ENCODE assay signal across 8 cellular contexts in the genomic region with DNA sequence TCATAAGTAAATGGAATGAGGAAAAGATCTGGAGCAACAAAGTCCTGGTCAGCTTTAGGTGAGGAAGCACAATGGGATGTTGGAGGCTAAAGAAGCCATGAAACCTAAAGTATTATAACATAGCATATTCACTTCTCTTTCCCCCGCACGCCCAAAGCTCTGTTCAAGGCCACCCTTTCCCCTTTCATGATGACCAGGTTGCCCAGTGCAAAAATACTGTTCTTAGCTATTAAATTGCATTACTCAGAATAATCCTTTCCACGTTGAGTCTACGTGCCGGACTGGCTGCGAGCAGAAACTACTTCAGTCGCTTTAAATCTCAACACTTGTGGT. TPM values are rescaled to one million over a fixed set of nuclear protein-coding genes. Genes with fewer than 3 reads are reported as not detected.
DNase-seq lines count a peak whose midpoint lies in the region; ATAC-seq and TF ChIP-seq lines count a peak whose summit lies in the region.

No MANE protein-coding gene starts in this region.

- 16% methylated on average over 7 of the region's 7 CpGs for WGBS in ectodermal cell, 2 experiments

- no peaks in the 10 kb centered on the region for H3K9me2 ChIP-seq in Karpas-422 (replicated peaks; ENCODE audit: insufficient read depth, low read length)
- H3K9me2 ChIP-seq in neural cell (ENCODE audit: insufficient read depth, low read length), result no peaks in the 10 kb centered on the region

- H3K27me3 ChIP-seq in CD4-positive, alpha-beta T cell (ENCODE audit: control insufficient read depth, insufficient read depth, low read length), result no peaks in the 10 kb centered on the region
- no peaks in the 10 kb centered on the region for H3K27me3 ChIP-seq in Karpas-422 (ENCODE audit: low read length)
- H3K27me3 ChIP-seq in ectodermal cell (ENCODE audit: control insufficient read depth, insufficient read depth, low read length, poor library complexity, severe bottlenecking), result no peaks in the 10 kb centered on the region
- no peaks in the 10 kb centered on the region for H3K27me3 ChIP-seq in neural cell (ENCODE audit: insufficient read depth, low read depth, low read length)

- no peak for TF ChIP-seq CTCF in CD4-positive, alpha-beta T cell (IDR thresholded peaks at IDR 0.05)
- no peak for TF ChIP-seq CTCF in neural cell (IDR thresholded peaks at IDR 0.05; ENCODE audit: poor library complexity, severe bottlenecking)

- peaks cover 60% of the 10 kb centered on the region for H3K4me1 Mint-ChIP-seq in CD4-positive, alpha-beta T cell (ENCODE audit: low read depth)

- CTCF ChIA-PET in CD4-positive, alpha-beta T cell (lab: Charles Lee), result interaction anchor here (0.8 to 5.8 kb wide), 18 partner anchors 9 to 308 kb away, joined by 3 to 91 read pairs (median 6); a partner anchor contains a TSS

- H3K9ac ChIP-seq in Karpas-422 (ENCODE audit: low read length) (peak overlapping the region; percentile 90), neural cell (ENCODE audit: low read length) (peak overlapping the region; percentile 86)

- H3K4me2 ChIP-seq in Karpas-422 (ENCODE audit: low read depth, low read length, poor library complexity, severe bottlenecking), result peak overlapping the region; percentile 96
- H3K4me2 ChIP-seq in neural cell (ENCODE audit: low read length), result peak overlapping the region; percentile 86

- peak overlapping the region; percentile 96 for H3K4me3 Mint-ChIP-seq in CD4-positive, alpha-beta T cell

- peak overlapping the region; percentile 57 for H3K27ac ChIP-seq in CD4-positive, alpha-beta T cell (ENCODE audit: low read depth, low read length)
- H3K27ac ChIP-seq in Karpas-422 (ENCODE audit: low read length) (peak overlapping the region; percentile 88), ectodermal cell (ENCODE audit: insufficient read depth, low read depth, low read length, poor library complexity, severe bottlenecking) (peak overlapping the region; percentile 89), neural cell (ENCODE audit: low read length) (peak overlapping the region; percentile 83)

- H2AFZ ChIP-seq in Karpas-422 (ENCODE audit: low read length) (no peak overlapping the region), neural cell (ENCODE audit: low read depth, low read length) (peak overlapping the region; percentile 18)

- no peaks in the 10 kb centered on the region for H4K20me1 ChIP-seq in Karpas-422 (ENCODE audit: insufficient read depth, low read depth, low read length)
- H4K20me1 ChIP-seq in neural cell (ENCODE audit: insufficient read depth), result no peaks in the 10 kb centered on the region

- H3K9me3 Mint-ChIP-seq in CD4-positive, alpha-beta T cell, result no peaks in the 10 kb centered on the region

- TF ChIP-seq EP300 in neural cell (conservative IDR thresholded peaks at IDR 0.05; ENCODE audit: poor library complexity, severe bottlenecking), result no peak

- POLR2A ChIA-PET in CD4-positive, alpha-beta T cell (lab: Charles Lee), result interaction anchor here (0.6 to 3.8 kb wide), 21 partner anchors 9 to 721 kb away, joined by 3 to 39 read pairs (median 4); a partner anchor contains a TSS

- intact Hi-C loops in CD4-positive, alpha-beta T cell (cut with DNase I, micrococcal nuclease), result loop anchor here (1.0 to 5.0 kb wide), 10 partner anchors 53 to 285 kb away; a partner anchor contains a TSS

- H3K9me3 ChIP-seq in CD4-positive, alpha-beta T cell (ENCODE audit: control insufficient read depth, low read length), result no peaks in the 10 kb centered on the region
- H3K9me3 ChIP-seq in Karpas-422 (ENCODE audit: low read length) (no peaks in the 10 kb centered on the region), ectodermal cell (ENCODE audit: control insufficient read depth, low read length) (no peaks in the 10 kb centered on the region), neural cell (ENCODE audit: low read length) (no peaks in the 10 kb centered on the region)

- no peak for ATAC-seq in CD4-positive, alpha-beta T cell (ENCODE audit: poor library complexity)
- ATAC-seq in GM18907 (IDR thresholded peaks at IDR 0.05; ENCODE audit: unreplicated experiment), result no peak

- no peak for DNase-seq in CD4-positive, alpha-beta T cell
- DNase-seq in Karpas-422 (no peak), UCSD-AML1 (lab: John Stamatoyannopoulos, UW; ENCODE audit: unreplicated experiment) (no peak), NCI-H2029 (lab: John Stamatoyannopoulos, UW) (no peak)
- no peak for DNase-seq in activated CD4-positive, alpha-beta T cell treated with anti-CD3 and anti-CD28 coated beads, Interleukin-2, amount 50 U/mL, for 1 hour

- peaks cover 43% of the 10 kb centered on the region for H3K79me2 ChIP-seq in Karpas-422 (ENCODE audit: low read length)
- peaks cover 28% of the 10 kb centered on the region for H3K79me2 ChIP-seq in neural cell (replicated peaks; ENCODE audit: insufficient read depth, low read length)

- H3K36me3 ChIP-seq in Karpas-422 (ENCODE audit: insufficient read depth, low read length) (0 out of 2 replicates have a peak, but pooled peaks cover 4% of the 10 kb centered on the region), ectodermal cell (ENCODE audit: control insufficient read depth, insufficient read depth, low read length) (no peaks in the 10 kb centered on the region), neural cell (ENCODE audit: insufficient read depth, low read length) (no peaks in the 10 kb centered on the region)

- H3K4me1 ChIP-seq in Karpas-422 (ENCODE audit: low read length) (peaks cover 51% of the 10 kb centered on the region), ectodermal cell (ENCODE audit: control insufficient read depth, insufficient read depth, low read length) (peaks cover 31% of the 10 kb centered on the region)

- H3F3A ChIP-seq in neural cell (ENCODE audit: insufficient read depth, low read length, poor library complexity, severe bottlenecking), result peaks cover 11% of the 10 kb centered on the region

- peaks cover 12% of the 10 kb centered on the region for H3K36me3 Mint-ChIP-seq in CD4-positive, alpha-beta T cell (ENCODE audit: low read depth)

- H3K27ac Mint-ChIP-seq in CD4-positive, alpha-beta T cell, result peak overlapping the region; percentile 83

- H3K4me3 ChIP-seq in Karpas-422 (ENCODE audit: low read length) (peak overlapping the region; percentile 81), ectodermal cell (ENCODE audit: insufficient read depth, low read depth, low read length) (peak overlapping the region; percentile 54), neural cell (ENCODE audit: low read length) (peak overlapping the region; percentile 81)

- H3K27me3 Mint-ChIP-seq in CD4-positive, alpha-beta T cell, result no peaks in the 10 kb centered on the region

- TF ChIP-seq RAD21 in neural cell (conservative IDR thresholded peaks at IDR 0.05), result no peak

TF ChIP-seq in neural cell, 6 proteins besides CTCF, POLR2A, EP300 and RAD21:
- TF ChIP-seq TAF1 (IDR thresholded peaks at IDR 0.05; ENCODE audit: low read depth) (no peak), POLR2AphosphoS5 (IDR thresholded peaks at IDR 0.05) (no peak), MXI1 (conservative IDR thresholded peaks at IDR 0.05; ENCODE audit: poor library complexity, severe bottlenecking) (no peak), EZH2 (IDR thresholded peaks at IDR 0.05; ENCODE audit: borderline replicate concordance, insufficient read depth, low read length, poor library complexity, severe bottlenecking) (no peak), SMC3 (conservative IDR thresholded peaks at IDR 0.05; ENCODE audit: poor library complexity) (no peak)
- TF ChIP-seq, protein P1, sequence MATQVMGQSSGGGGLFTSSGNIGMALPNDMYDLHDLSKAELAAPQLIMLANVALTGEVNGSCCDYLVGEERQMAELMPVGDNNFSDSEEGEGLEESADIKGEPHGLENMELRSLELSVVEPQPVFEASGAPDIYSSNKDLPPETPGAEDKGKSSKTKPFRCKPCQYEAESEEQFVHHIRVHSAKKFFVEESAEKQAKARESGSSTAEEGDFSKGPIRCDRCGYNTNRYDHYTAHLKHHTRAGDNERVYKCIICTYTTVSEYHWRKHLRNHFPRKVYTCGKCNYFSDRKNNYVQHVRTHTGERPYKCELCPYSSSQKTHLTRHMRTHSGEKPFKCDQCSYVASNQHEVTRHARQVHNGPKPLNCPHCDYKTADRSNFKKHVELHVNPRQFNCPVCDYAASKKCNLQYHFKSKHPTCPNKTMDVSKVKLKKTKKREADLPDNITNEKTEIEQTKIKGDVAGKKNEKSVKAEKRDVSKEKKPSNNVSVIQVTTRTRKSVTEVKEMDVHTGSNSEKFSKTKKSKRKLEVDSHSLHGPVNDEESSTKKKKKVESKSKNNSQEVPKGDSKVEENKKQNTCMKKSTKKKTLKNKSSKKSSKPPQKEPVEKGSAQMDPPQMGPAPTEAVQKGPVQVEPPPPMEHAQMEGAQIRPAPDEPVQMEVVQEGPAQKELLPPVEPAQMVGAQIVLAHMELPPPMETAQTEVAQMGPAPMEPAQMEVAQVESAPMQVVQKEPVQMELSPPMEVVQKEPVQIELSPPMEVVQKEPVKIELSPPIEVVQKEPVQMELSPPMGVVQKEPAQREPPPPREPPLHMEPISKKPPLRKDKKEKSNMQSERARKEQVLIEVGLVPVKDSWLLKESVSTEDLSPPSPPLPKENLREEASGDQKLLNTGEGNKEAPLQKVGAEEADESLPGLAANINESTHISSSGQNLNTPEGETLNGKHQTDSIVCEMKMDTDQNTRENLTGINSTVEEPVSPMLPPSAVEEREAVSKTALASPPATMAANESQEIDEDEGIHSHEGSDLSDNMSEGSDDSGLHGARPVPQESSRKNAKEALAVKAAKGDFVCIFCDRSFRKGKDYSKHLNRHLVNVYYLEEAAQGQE (IDR thresholded peaks at IDR 0.05; ENCODE audit: borderline replicate concordance), result no peak

RNA-seq across cellular contexts. Expression of a gene that starts 0.6 kb away (rescaled TPM):
- total RNA-seq in CD4-positive, alpha-beta T cell, result 10 to 100 TPM; 26.0 to 30.0 TPM
- 17.8 and 29.8 TPM in 2 replicates for total RNA-seq in Karpas-422 (2014; rRNA removed; shearing (Covaris generic); ENCODE audit: low replicate concordance)
- polyA plus RNA-seq in ectodermal cell (2013, experiment 1 of 4), result 20.8 TPM
- 20.5 TPM for polyA plus RNA-seq in ectodermal cell (2013, experiment 2 of 4)
- polyA plus RNA-seq in ectodermal cell (2013, experiment 3 of 4), result 17.3 TPM
- 19.3 TPM for polyA plus RNA-seq in ectodermal cell (2013, experiment 4 of 4)
- polyA plus RNA-seq in neural cell, result 30.3 and 39.9 TPM in 2 replicates
- polyA minus RNA-seq in neural cell, result 50.7 and 53.1 TPM in 2 replicates

RNA-seq across cellular contexts. Expression of a gene that starts 54.2 kb away (rescaled TPM):
- 10 to 100 TPM; 35.6 to 38.4 TPM for total RNA-seq in CD4-positive, alpha-beta T cell
- total RNA-seq in Karpas-422 (2014; rRNA removed; shearing (Covaris generic); ENCODE audit: low replicate concordance), result 2.8 and 9.2 TPM in 2 replicates
- polyA plus RNA-seq in ectodermal cell (2013, experiment 1 of 4), result 26.2 TPM
- 24.5 TPM for polyA plus RNA-seq in ectodermal cell (2013, experiment 2 of 4)
- polyA plus RNA-seq in ectodermal cell (2013, experiment 3 of 4), result 17.8 TPM
- polyA plus RNA-seq in ectodermal cell (2013, experiment 4 of 4), result 19.7 TPM
- polyA plus RNA-seq in neural cell, result 14.0 and 19.8 TPM in 2 replicates
- polyA minus RNA-seq in neural cell, result 3.9 and 4.4 TPM in 2 replicates
